ENCODE assay signal across 20 cellular contexts in the genomic region with DNA sequence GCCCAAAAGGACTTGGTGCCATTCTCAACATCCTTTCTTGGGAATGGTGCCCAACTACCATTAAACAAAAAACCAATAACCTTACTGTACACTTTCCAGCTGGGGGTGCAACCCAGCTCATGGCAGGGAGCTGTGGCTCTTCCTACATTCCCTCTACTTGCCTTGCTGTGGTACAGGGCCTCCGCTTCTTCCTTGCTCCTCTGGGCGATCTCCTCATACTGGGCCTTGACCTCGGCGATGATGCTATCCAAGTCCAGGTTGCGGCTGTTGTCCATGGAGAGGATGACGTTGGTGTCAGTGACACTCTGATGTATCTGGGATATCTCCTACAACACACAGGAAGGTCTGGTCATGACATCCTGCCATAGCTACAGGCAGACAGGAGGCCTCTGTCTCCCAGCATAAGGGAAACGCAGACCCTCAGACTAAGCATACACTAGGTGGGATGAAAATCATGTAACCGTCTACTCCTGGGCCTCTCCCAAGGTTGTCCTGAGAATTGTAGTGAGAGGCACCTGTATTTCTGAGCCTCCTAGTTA. TPM values are rescaled to one million over a fixed set of nuclear protein-coding genes. Genes with fewer than 3 reads are reported as not detected.
A peak's percentile ranks its signal among the peaks of the same experiment; 100 is the strongest.
DNase-seq lines count a peak whose midpoint lies in the region; ATAC-seq and TF ChIP-seq lines count a peak whose summit lies in the region.
"Had no signal": no experiment of that assay in that cellular context is flagged by ENCODE, and none has a peak within 500 bp of the region (broad histone marks: within the 10 kb centered on the region; RNA-seq: fewer than 3 reads in every experiment).

No MANE protein-coding gene starts in this region.

- no peaks in the 10 kb centered on the region for H3K4me1 ChIP-seq in endodermal cell (ENCODE audit: control insufficient read depth, insufficient read depth, low read length)
- H3K4me1 ChIP-seq: BE2C, HAP-1 had no signal

- ATAC-seq in activated naive CD4-positive, alpha-beta T cell treated with anti-CD3 and anti-CD28 coated beads, Interleukin-2, amount 50 U/mL, for 72 hours, result no peak

- TF ChIP-seq CTCF in endodermal cell (conservative IDR thresholded peaks at IDR 0.05), result no peak

- 91 to 95% methylated on average over 6 to 8 of the region's 8 CpGs for WGBS in endodermal cell (ENCODE audit: insufficient coverage in 1 of 2, insufficient read length in 1 of 2), 2 experiments

- H3K36me3 ChIP-seq in endodermal cell (ENCODE audit: control insufficient read depth, insufficient read depth, low read length), result no peaks in the 10 kb centered on the region
- H3K36me3 ChIP-seq: BE2C, HAP-1, Peyer's patch had no signal

- no peak overlapping the region for H3K9ac ChIP-seq in endodermal cell (ENCODE audit: extremely low read depth, low read length, poor library complexity, severe bottlenecking)

- H3K4me3 Mint-ChIP-seq in activated naive CD4-positive, alpha-beta T cell treated with anti-CD3 and anti-CD28 coated beads, Interleukin-2, amount 10 ng/mL, durations not matched to agents 7 days and 5 days, result no peak overlapping the region
- no peak overlapping the region for H3K4me3 Mint-ChIP-seq in endodermal cell

- H3K9me3 ChIP-seq in endodermal cell (ENCODE audit: control insufficient read depth, low read length), result peaks cover 7% of the 10 kb centered on the region
- H3K9me3 ChIP-seq: BE2C, HAP-1, Peyer's patch had no signal

- no peak for DNase-seq in activated naive CD4-positive, alpha-beta T cell treated with anti-CD3 and anti-CD28 coated beads, Interleukin-2, amount 10 ng/mL, durations not matched to agents 7 days and 5 days
- no peak for DNase-seq in activated naive CD4-positive, alpha-beta T cell treated with anti-CD3 and anti-CD28 coated beads, Interleukin-2, amount 50 U/mL, for 72 hours (ENCODE audit: low spot score in 2 of 2)
- DNase-seq in D341Med (ENCODE audit: low spot score), result peak; percentile 2
- peak; percentile 37 for DNase-seq in endodermal cell
- DNase-seq in stimulated activated CD8-positive, alpha-beta memory T cell treated with anti-CD3 and anti-CD28 coated beads, Interleukin-4, amount 100 ng/mL, for 48 hours, result peak; percentile 13
- DNase-seq in NCI-H2196 (lab: John Stamatoyannopoulos, UW; ENCODE audit: unreplicated experiment), result no peak
- DNase-seq in dermis blood vessel endothelial cell, result no peak
- DNase-seq in activated gamma-delta T cell treated with Interleukin-2 at 50 U/mL for 16 hours, result no peak
- DNase-seq: BE2C, DMS79 treated with DMSO at 0.1 percent for 48 hours, MM.1S, NCI-H1092 treated with DMSO at 0.1 percent for 48 hours, NCI-H146, NCI-H2029 treated with DMSO at 0.1 percent for 48 hours, NCI-H2171, Peyer's patch had no signal

- H3K4me1 Mint-ChIP-seq in activated naive CD4-positive, alpha-beta T cell treated with anti-CD3 and anti-CD28 coated beads, Interleukin-2, amount 10 ng/mL, durations not matched to agents 7 days and 5 days, result peaks cover 67% of the 10 kb centered on the region
- H3K4me1 Mint-ChIP-seq in endodermal cell, result no peaks in the 10 kb centered on the region

- H3K27ac ChIP-seq in endodermal cell (ENCODE audit: low read depth, low read length), result no peak overlapping the region
- H3K27ac ChIP-seq: Peyer's patch had no signal

- H3K36me3 Mint-ChIP-seq in activated naive CD4-positive, alpha-beta T cell treated with anti-CD3 and anti-CD28 coated beads, Interleukin-2, amount 10 ng/mL, durations not matched to agents 7 days and 5 days, result peaks cover 22% of the 10 kb centered on the region
- no peaks in the 10 kb centered on the region for H3K36me3 Mint-ChIP-seq in activated naive CD4-positive, alpha-beta T cell treated with anti-CD3 and anti-CD28 coated beads, Interleukin-2, amount 50 U/mL, for 72 hours
- H3K36me3 Mint-ChIP-seq in endodermal cell (ENCODE audit: low read depth), result no peaks in the 10 kb centered on the region

- peaks cover 28% of the 10 kb centered on the region for H3K27me3 ChIP-seq in endodermal cell (ENCODE audit: control insufficient read depth, insufficient read depth, low read length, poor library complexity, severe bottlenecking)
- H3K27me3 ChIP-seq: Peyer's patch had no signal

- H3K9me3 Mint-ChIP-seq in activated naive CD4-positive, alpha-beta T cell treated with anti-CD3 and anti-CD28 coated beads, Interleukin-2, amount 10 ng/mL, durations not matched to agents 7 days and 5 days, result peaks cover 17% of the 10 kb centered on the region
- H3K9me3 Mint-ChIP-seq in activated naive CD4-positive, alpha-beta T cell treated with anti-CD3 and anti-CD28 coated beads, Interleukin-2, amount 50 U/mL, for 72 hours, result no peaks in the 10 kb centered on the region
- H3K9me3 Mint-ChIP-seq in endodermal cell, result no peaks in the 10 kb centered on the region

- peaks cover 21% of the 10 kb centered on the region for H3K27me3 Mint-ChIP-seq in activated naive CD4-positive, alpha-beta T cell treated with anti-CD3 and anti-CD28 coated beads, Interleukin-2, amount 10 ng/mL, durations not matched to agents 7 days and 5 days
- peaks cover 33% of the 10 kb centered on the region for H3K27me3 Mint-ChIP-seq in endodermal cell (ENCODE audit: insufficient read depth)

- peak overlapping the region; percentile 100 for H3K27ac Mint-ChIP-seq in activated naive CD4-positive, alpha-beta T cell treated with anti-CD3 and anti-CD28 coated beads, Interleukin-2, amount 10 ng/mL, durations not matched to agents 7 days and 5 days
- H3K27ac Mint-ChIP-seq in activated naive CD4-positive, alpha-beta T cell treated with anti-CD3 and anti-CD28 coated beads, Interleukin-2, amount 50 U/mL, for 72 hours, result no peak overlapping the region
- H3K27ac Mint-ChIP-seq in endodermal cell, result no peak overlapping the region

- CTCF ChIA-PET in activated naive CD4-positive, alpha-beta T cell treated with anti-CD3 and anti-CD28 coated beads, Interleukin-2, amount 10 ng/mL, durations not matched to agents 7 days and 5 days (lab: Charles Lee), result interaction anchor here (1.6 kb wide), 1 partner anchor 39 kb away, joined by 4 read pairs; no protein-coding TSS in a partner anchor

- no peak overlapping the region for H3K4me3 ChIP-seq in endodermal cell (ENCODE audit: low read length)
- H3K4me3 ChIP-seq: HAP-1, Peyer's patch had no signal

RNA-seq across cellular contexts. Expression of a gene that starts 3.9 kb away (rescaled TPM):
- not detected for total RNA-seq in activated naive CD4-positive, alpha-beta T cell treated with anti-CD3 and anti-CD28 coated beads, Interleukin-2, amount 50 U/mL, for 72 hours
- total RNA-seq in endodermal cell (not detected), dermis blood vessel endothelial cell (not detected in 2 replicates)
- not detected for polyA plus RNA-seq in endodermal cell (2013, experiment 1 of 2)
- polyA plus RNA-seq in endodermal cell (2013, experiment 2 of 2), result not detected
- total RNA-seq: LHCN-M2, NCI-H460, SK-MEL-5 had no signal

RNA-seq across cellular contexts. Expression of a gene that starts 29.7 kb away (rescaled TPM):
- total RNA-seq in activated naive CD4-positive, alpha-beta T cell treated with anti-CD3 and anti-CD28 coated beads, Interleukin-2, amount 50 U/mL, for 72 hours, result 1 to 10 TPM in 1 of 2 donors, under 1 TPM in 1; 0.98 to 4.9 TPM
- total RNA-seq in endodermal cell, result not detected
- polyA plus RNA-seq in endodermal cell (2013, experiment 1 of 2), result not detected
- polyA plus RNA-seq in endodermal cell (2013, experiment 2 of 2), result not detected
- not detected in 2 replicates for total RNA-seq in dermis blood vessel endothelial cell
- total RNA-seq: LHCN-M2, NCI-H460, SK-MEL-5 had no signal

RNA-seq across cellular contexts. Expression of a gene that starts 32.1 kb away (rescaled TPM):
- not detected for total RNA-seq in activated naive CD4-positive, alpha-beta T cell treated with anti-CD3 and anti-CD28 coated beads, Interleukin-2, amount 50 U/mL, for 72 hours
- not detected for total RNA-seq in endodermal cell
- not detected for polyA plus RNA-seq in endodermal cell (2013, experiment 1 of 2)
- not detected for polyA plus RNA-seq in endodermal cell (2013, experiment 2 of 2)
- total RNA-seq in dermis blood vessel endothelial cell, result not detected in 2 replicates
- total RNA-seq: LHCN-M2, NCI-H460, SK-MEL-5 had no signal

RNA-seq across cellular contexts. Expression of a gene that starts 46.8 kb away (rescaled TPM):
- 1 to 10 TPM; 1.4 to 7.7 TPM for total RNA-seq in activated naive CD4-positive, alpha-beta T cell treated with anti-CD3 and anti-CD28 coated beads, Interleukin-2, amount 50 U/mL, for 72 hours
- total RNA-seq in endodermal cell (not detected), dermis blood vessel endothelial cell (not detected in 2 replicates)
- not detected for polyA plus RNA-seq in endodermal cell (2013, experiment 1 of 2)
- not detected for polyA plus RNA-seq in endodermal cell (2013, experiment 2 of 2)
- total RNA-seq: LHCN-M2, NCI-H460, SK-MEL-5 had no signal

RNA-seq across cellular contexts. Expression of a gene that starts 55.2 kb away (rescaled TPM):
- total RNA-seq in activated naive CD4-positive, alpha-beta T cell treated with anti-CD3 and anti-CD28 coated beads, Interleukin-2, amount 50 U/mL, for 72 hours, result not detected
- total RNA-seq in endodermal cell, result not detected
- polyA plus RNA-seq in endodermal cell (2013, experiment 1 of 2), result not detected
- polyA plus RNA-seq in endodermal cell (2013, experiment 2 of 2), result not detected
- not detected in 2 replicates for total RNA-seq in dermis blood vessel endothelial cell
- total RNA-seq: LHCN-M2, NCI-H460, Peyer's patch, SK-MEL-5 had no signal

Comparison
In these comparisons a context has a peak if more than half of its experiments do, and no peak if none do; other contexts are left out.
1. DNase-seq: peak in D341Med (single experiment), endodermal cell (single experiment) and stimulated activated CD8-positive, alpha-beta memory T cell treated with anti-CD3 and anti-CD28 coated beads, Interleukin-4, amount 100 ng/mL, for 48 hours (single experiment); none in activated naive CD4-positive, alpha-beta T cell treated with anti-CD3 and anti-CD28 coated beads, Interleukin-2, amount 10 ng/mL, durations not matched to agents 7 days and 5 days (single experiment), activated naive CD4-positive, alpha-beta T cell treated with anti-CD3 and anti-CD28 coated beads, Interleukin-2, amount 50 U/mL, for 72 hours (0 of 2), NCI-H2196 (single experiment), dermis blood vessel endothelial cell (single experiment) and activated gamma-delta T cell treated with Interleukin-2 at 50 U/mL for 16 hours (single experiment).